In genomic region chr18:68478246-68478645, GRCh38 we compare ENCODE assay signal across 19 cellular contexts.
"Had no signal": no experiment of that assay in that cellular context is flagged by ENCODE, and none has a peak within 500 bp of the region (broad histone marks: within the 10 kb centered on the region; RNA-seq: fewer than 3 reads in every experiment).

No MANE protein-coding gene starts in this region.

- H3K27me3 Mint-ChIP-seq: brain had no signal

- H3K36me3 Mint-ChIP-seq: brain had no signal

- H3K27ac Mint-ChIP-seq: activated CD4-positive, alpha-beta T cell treated with anti-CD3 and anti-CD28 coated beads, Interleukin-2, amount 10 ng/mL, durations not matched to agents 24 days and 14 days; activated CD8-positive, alpha-beta T cell treated with anti-CD3 and anti-CD28 coated beads, Interleukin-2, amount 10 ng/mL, durations not matched to agents 7 days and 5 days; activated naive CD4-positive, alpha-beta T cell treated with anti-CD3 and anti-CD28 coated beads for 36 hours; activated naive CD8-positive, alpha-beta T cell treated with anti-CD3 and anti-CD28 coated beads, Interleukin-2, amount 50 U/mL, for 24 hours; nephron had no signal

- ATAC-seq: activated CD8-positive, alpha-beta T cell treated with anti-CD3 and anti-CD28 coated beads, Interleukin-2, amount 10 ng/mL, durations not matched to agents 7 days and 5 days; activated naive CD8-positive, alpha-beta T cell treated with anti-CD3 and anti-CD28 coated beads, Interleukin-2, amount 50 U/mL, for 24 hours; activated T-cell treated with anti-CD3 and anti-CD28 coated beads, Interleukin-2, amount 50 U/mL, for 4 hours; sciatic nerve had no signal

- H3K4me1 Mint-ChIP-seq: activated CD4-positive, alpha-beta T cell treated with anti-CD3 and anti-CD28 coated beads, Interleukin-2, amount 10 ng/mL, durations not matched to agents 24 days and 14 days; activated naive CD8-positive, alpha-beta T cell treated with anti-CD3 and anti-CD28 coated beads, Interleukin-2, amount 50 U/mL, for 24 hours; nephron had no signal

- H3K4me3 Mint-ChIP-seq: activated CD4-positive, alpha-beta T cell treated with anti-CD3 and anti-CD28 coated beads, Interleukin-2, amount 10 ng/mL, durations not matched to agents 24 days and 14 days; activated CD8-positive, alpha-beta T cell treated with anti-CD3 and anti-CD28 coated beads, Interleukin-2, amount 10 ng/mL, durations not matched to agents 7 days and 5 days; activated naive CD4-positive, alpha-beta T cell treated with anti-CD3 and anti-CD28 coated beads for 36 hours; activated naive CD8-positive, alpha-beta T cell treated with anti-CD3 and anti-CD28 coated beads, Interleukin-2, amount 50 U/mL, for 24 hours; activated T-cell treated with anti-CD3 and anti-CD28 coated beads, Interleukin-2, amount 50 U/mL, for 4 hours; brain; nephron had no signal

- DNase-seq: activated CD4-positive, alpha-beta T cell treated with anti-CD3 and anti-CD28 coated beads, Interleukin-2, amount 10 ng/mL, durations not matched to agents 24 days and 14 days; activated CD4-positive, CD25-positive, alpha-beta regulatory T cell; activated CD8-positive, alpha-beta memory T cell treated with anti-CD3 and anti-CD28 coated beads, Interleukin-2, amount 50 U/mL, for 4 hours; activated CD8-positive, alpha-beta T cell treated with anti-CD3 and anti-CD28 coated beads, Interleukin-2, amount 10 ng/mL, durations not matched to agents 7 days and 5 days; activated naive CD4-positive, alpha-beta T cell treated with anti-CD3 and anti-CD28 coated beads for 36 hours; activated naive CD8-positive, alpha-beta T cell treated with anti-CD3 and anti-CD28 coated beads, Interleukin-2, amount 50 U/mL, for 24 hours; activated T-cell treated with anti-CD3 and anti-CD28 coated beads, Interleukin-2, amount 50 U/mL, for 4 hours; anterior cingulate cortex; central memory CD4-positive, alpha-beta T cell; erythroblast; foreskin melanocyte; hypothalamus; islet precursor cell; midbrain; spleen; stimulated activated naive CD4-positive, alpha-beta T cell had no signal

- H3K9me3 Mint-ChIP-seq: activated CD4-positive, alpha-beta T cell treated with anti-CD3 and anti-CD28 coated beads, Interleukin-2, amount 10 ng/mL, durations not matched to agents 24 days and 14 days; activated naive CD4-positive, alpha-beta T cell treated with anti-CD3 and anti-CD28 coated beads for 36 hours; activated naive CD8-positive, alpha-beta T cell treated with anti-CD3 and anti-CD28 coated beads, Interleukin-2, amount 50 U/mL, for 24 hours; activated T-cell treated with anti-CD3 and anti-CD28 coated beads, Interleukin-2, amount 50 U/mL, for 4 hours; brain; nephron had no signal
